In the genomic region with DNA sequence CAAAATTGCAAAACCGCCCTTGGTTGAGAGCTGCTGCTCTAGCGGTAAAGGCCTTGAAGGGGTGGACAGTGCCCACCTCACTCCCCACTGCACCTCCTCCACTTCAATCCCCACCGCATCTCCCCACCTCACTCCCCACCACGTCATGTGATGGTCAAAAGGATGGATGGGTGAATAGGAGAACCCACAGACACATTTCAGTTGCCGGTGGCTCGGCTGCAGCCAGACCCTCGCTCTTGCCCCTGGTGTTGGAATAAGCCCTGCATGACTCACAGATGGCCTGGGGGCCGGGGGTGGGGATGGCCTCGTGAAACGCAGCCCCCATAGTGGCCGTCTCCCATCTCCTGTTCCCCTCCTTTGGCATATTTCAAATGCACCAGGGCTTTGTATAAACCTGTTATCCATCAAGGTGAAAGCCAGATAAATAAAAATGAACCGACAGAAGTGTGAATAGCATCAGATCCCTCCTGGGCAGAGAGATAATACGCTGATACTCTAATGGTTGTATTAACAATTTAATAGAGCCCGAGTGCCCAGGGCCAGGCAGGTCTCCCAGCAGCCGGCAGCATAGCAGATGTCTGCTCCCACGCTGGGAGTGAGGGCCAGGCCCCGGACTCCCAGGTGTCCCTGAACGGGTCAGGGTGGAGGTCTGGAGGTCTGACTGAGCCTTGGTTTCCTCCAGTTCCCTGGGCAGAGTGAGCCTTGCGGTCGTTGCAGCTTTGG, we compare ENCODE assay signal across 19 cellular contexts.
"Had no signal": no experiment of that assay in that cellular context is flagged by ENCODE, and none has a peak within 500 bp of the region (broad histone marks: within the 10 kb centered on the region; RNA-seq: fewer than 3 reads in every experiment).

No MANE protein-coding gene starts in this region.

- H3K27ac Mint-ChIP-seq: IgD-negative memory B cell had no signal

- H3K9ac ChIP-seq: KMS-11 had no signal

- H3K36me3 Mint-ChIP-seq: IgD-negative memory B cell had no signal

- H3K27ac ChIP-seq: HL-60, KMS-11, RWPE1 had no signal

- DNase-seq: Kasumi-1, MM.1S, NCI-H1092 treated with DMSO at 0.1 percent for 48 hours, NCI-H1436, NCI-H1694 treated with DMSO at 0.1 percent for 48 hours, NCI-H1930, NCI-H2081, NCI-H2107, NCI-H2227 treated with DMSO at 0.1 percent for 48 hours, NCI-H510A, NCI-H524 treated with DMSO at 0.1 percent for 48 hours, NCI-H69, NCI-H774, SHP77 had no signal

- H3K4me3 ChIP-seq: K562 had no signal

- H3K9me3 Mint-ChIP-seq: IgD-negative memory B cell had no signal

- H3K4me2 ChIP-seq: KMS-11 had no signal

- H3K4me1 Mint-ChIP-seq: IgD-negative memory B cell had no signal

- ATAC-seq: K562 had no signal
